ENCODE assay signal across 18 cellular contexts in the genomic region with DNA sequence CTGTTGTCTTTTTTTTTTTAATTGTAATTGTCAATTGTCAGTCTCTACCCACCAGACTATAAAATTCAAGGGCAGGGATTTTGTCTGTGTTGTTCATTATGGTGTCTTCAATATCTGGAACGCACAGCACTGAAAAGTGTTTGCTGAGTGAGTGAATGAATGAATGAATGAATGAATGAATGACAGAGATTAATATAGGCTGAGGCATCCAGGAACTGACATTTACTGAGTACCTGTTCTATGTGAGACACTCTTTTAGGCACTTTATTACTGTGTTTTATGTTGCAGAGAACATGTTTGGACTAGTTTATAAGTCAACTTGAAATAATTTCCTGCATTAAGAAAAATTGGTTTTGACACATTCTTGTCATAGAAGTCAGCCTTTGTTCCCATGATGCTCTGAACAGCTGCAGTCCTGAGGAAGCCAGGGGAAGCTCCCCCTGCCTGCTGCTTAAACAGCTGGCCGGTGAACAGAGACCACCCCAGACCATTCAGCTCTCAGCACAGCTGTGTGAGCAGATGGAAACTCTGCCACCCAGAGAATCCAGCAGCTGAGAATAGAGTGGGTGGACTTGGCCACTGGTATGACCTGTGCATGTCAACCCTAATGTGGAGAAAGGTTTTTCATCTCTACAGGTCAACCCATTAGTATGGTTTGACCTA.
A peak's percentile ranks its signal among the peaks of the same experiment; 100 is the strongest.
DNase-seq lines count a peak whose midpoint lies in the region; ATAC-seq, FAIRE-seq and TF ChIP-seq lines count a peak whose summit lies in the region.
"Had no signal": no experiment of that assay in that cellular context is flagged by ENCODE, and none has a peak within 500 bp of the region (broad histone marks: within the 10 kb centered on the region; RNA-seq: fewer than 3 reads in every experiment).

No MANE protein-coding gene starts in this region.

- H2AFZ ChIP-seq in astrocyte (ENCODE audit: low read depth, low read length), result no peak overlapping the region
- H2AFZ ChIP-seq in keratinocyte (ENCODE audit: control insufficient read depth, low read length), result no peak overlapping the region
- H2AFZ ChIP-seq: hepatocyte had no signal

- H3K79me2 ChIP-seq in astrocyte (ENCODE audit: insufficient read depth, low read length), result no peaks in the 10 kb centered on the region
- no peaks in the 10 kb centered on the region for H3K79me2 ChIP-seq in keratinocyte (ENCODE audit: control insufficient read depth, insufficient read depth, low read length)
- H3K79me2 ChIP-seq: hepatocyte had no signal

- H3K27ac ChIP-seq in astrocyte (ENCODE audit: low read depth, low read length) (no peak overlapping the region), keratinocyte (ENCODE audit: control insufficient read depth, insufficient read depth, low read length) (peak overlapping the region; percentile 43)
- H3K27ac ChIP-seq: A549, C4-2B, cardiac muscle cell, hepatocyte had no signal

- H3K4me3 ChIP-seq in GM12865 (ENCODE audit: low read depth, low read length) (no peak overlapping the region), astrocyte (ENCODE audit: insufficient read depth, low read depth, low read length) (no peak overlapping the region), keratinocyte (ENCODE audit: control insufficient read depth in 2 of 3, extremely low read depth in 1 of 3, insufficient read depth in 2 of 3, low read depth in 1 of 3, low read length in 3 of 3) (no peak overlapping the region)
- H3K4me3 ChIP-seq: A549, cardiac muscle cell, hepatocyte had no signal

- peak overlapping the region; percentile 32 for H3K27ac Mint-ChIP-seq in activated CD4-positive, alpha-beta T cell treated with anti-CD3 and anti-CD28 coated beads, Interleukin-2, amount 10 ng/mL, durations not matched to agents 7 days and 5 days
- H3K27ac Mint-ChIP-seq in astrocyte (ENCODE audit: unreplicated experiment), result peak overlapping the region; percentile 73
- H3K27ac Mint-ChIP-seq: activated naive CD8-positive, alpha-beta T cell; mesothelial cell of epicardium had no signal

- peaks cover 3% of the 10 kb centered on the region for H3K36me3 Mint-ChIP-seq in activated CD4-positive, alpha-beta T cell treated with anti-CD3 and anti-CD28 coated beads, Interleukin-2, amount 10 ng/mL, durations not matched to agents 7 days and 5 days (ENCODE audit: low read depth)
- H3K36me3 Mint-ChIP-seq in astrocyte (ENCODE audit: low read depth, unreplicated experiment), result no peaks in the 10 kb centered on the region
- H3K36me3 Mint-ChIP-seq: activated naive CD8-positive, alpha-beta T cell; mesothelial cell of epicardium had no signal

- H3K4me1 Mint-ChIP-seq in activated CD4-positive, alpha-beta T cell treated with anti-CD3 and anti-CD28 coated beads, Interleukin-2, amount 10 ng/mL, durations not matched to agents 7 days and 5 days, result peaks cover 78% of the 10 kb centered on the region
- peaks cover 40% of the 10 kb centered on the region for H3K4me1 Mint-ChIP-seq in astrocyte (ENCODE audit: low read depth, unreplicated experiment)

- dilution Hi-C loops in keratinocyte (cut with MboI; ENCODE audit: extremely low pct_ligation_motif_present, low sequenced_read_pairs), result no loop called here

- no peak overlapping the region for H3K4me3 Mint-ChIP-seq in activated CD4-positive, alpha-beta T cell treated with anti-CD3 and anti-CD28 coated beads, Interleukin-2, amount 10 ng/mL, durations not matched to agents 7 days and 5 days
- no peak overlapping the region for H3K4me3 Mint-ChIP-seq in astrocyte (ENCODE audit: unreplicated experiment)
- H3K4me3 Mint-ChIP-seq: activated naive CD8-positive, alpha-beta T cell; mesothelial cell of epicardium had no signal

- H3K27me3 ChIP-seq in astrocyte (ENCODE audit: insufficient read depth, low read length) (no peaks in the 10 kb centered on the region), keratinocyte (ENCODE audit: control insufficient read depth, extremely low read depth, insufficient read depth, low read length) (no peaks in the 10 kb centered on the region)
- H3K27me3 ChIP-seq: hepatocyte had no signal

- peaks cover 5% of the 10 kb centered on the region for H3K27me3 Mint-ChIP-seq in activated CD4-positive, alpha-beta T cell treated with anti-CD3 and anti-CD28 coated beads, Interleukin-2, amount 10 ng/mL, durations not matched to agents 7 days and 5 days
- H3K27me3 Mint-ChIP-seq in astrocyte (ENCODE audit: low read depth, unreplicated experiment), result peaks cover 5% of the 10 kb centered on the region
- H3K27me3 Mint-ChIP-seq: activated naive CD8-positive, alpha-beta T cell had no signal

- TF ChIP-seq CTCF in GM12865 (IDR thresholded peaks at IDR 0.05; ENCODE audit: insufficient read depth, low read depth, low read length, missing control alignments) (no peak), astrocyte (IDR thresholded peaks at IDR 0.05; ENCODE audit: insufficient read depth, low read depth, low read length) (no peak), keratinocyte (optimal IDR thresholded peaks at IDR 0.05 in 1 of 3, IDR thresholded peaks at IDR 0.05 in 1 of 3, conservative IDR thresholded peaks at IDR 0.05 in 1 of 3; ENCODE audit: extremely low read depth in 1 of 3, insufficient read depth in 2 of 3, low read length in 3 of 3) (peak in 1 of 3 experiments; percentile 27)

- H3K4me1 ChIP-seq in astrocyte (ENCODE audit: insufficient read depth, low read length), result peaks cover 14% of the 10 kb centered on the region
- peaks cover 58% of the 10 kb centered on the region for H3K4me1 ChIP-seq in keratinocyte (ENCODE audit: control insufficient read depth, extremely low read depth, insufficient read depth, low read length)
- H3K4me1 ChIP-seq: A549 had no signal

- ATAC-seq in HG03108 (IDR thresholded peaks at IDR 0.05; ENCODE audit: unreplicated experiment) (no peak), GM19452 (IDR thresholded peaks at IDR 0.05; ENCODE audit: unreplicated experiment) (no peak)
- ATAC-seq: A549 had no signal

- H3K4me2 ChIP-seq in astrocyte (ENCODE audit: low read length) (no peak overlapping the region), keratinocyte (ENCODE audit: control insufficient read depth, extremely low read depth, insufficient read depth, low read depth, low read length) (peak overlapping the region; percentile 17)
- H3K4me2 ChIP-seq: A549, hepatocyte had no signal

- H3K9ac ChIP-seq in astrocyte (ENCODE audit: low read length), result no peak overlapping the region
- no peak overlapping the region for H3K9ac ChIP-seq in keratinocyte (ENCODE audit: control insufficient read depth, extremely low read depth, insufficient read depth, low read length)

- H3K9me3 ChIP-seq in astrocyte (ENCODE audit: insufficient read depth, low read depth, low read length) (no peaks in the 10 kb centered on the region), keratinocyte (ENCODE audit: control insufficient read depth, low read depth, low read length) (no peaks in the 10 kb centered on the region)
- H3K9me3 ChIP-seq: A549 had no signal

- FAIRE-seq in astrocyte (lab: Jason Lieb, UNC) (no peak), keratinocyte (lab: Jason Lieb, UNC) (peak; percentile 98), frontal cortex (lab: Jason Lieb, UNC) (no peak)
- FAIRE-seq: A549 had no signal

- POLR2A ChIA-PET in activated CD4-positive, alpha-beta T cell treated with anti-CD3 and anti-CD28 coated beads, Interleukin-2, amount 10 ng/mL, durations not matched to agents 7 days and 5 days (lab: Charles Lee), result no interaction called here

- H3K9me3 Mint-ChIP-seq in activated CD4-positive, alpha-beta T cell treated with anti-CD3 and anti-CD28 coated beads, Interleukin-2, amount 10 ng/mL, durations not matched to agents 7 days and 5 days, result no peaks in the 10 kb centered on the region
- no peaks in the 10 kb centered on the region for H3K9me3 Mint-ChIP-seq in astrocyte (ENCODE audit: unreplicated experiment)
- H3K9me3 Mint-ChIP-seq: mesothelial cell of epicardium had no signal

- CTCF ChIA-PET in activated CD4-positive, alpha-beta T cell treated with anti-CD3 and anti-CD28 coated beads, Interleukin-2, amount 10 ng/mL, durations not matched to agents 7 days and 5 days (lab: Charles Lee), result interaction anchor here (0.7 to 1.2 kb wide), 4 partner anchors 30 to 218 kb away, joined by 3 to 5 read pairs (median 3); no protein-coding TSS in a partner anchor

- DNase-seq in activated CD4-positive, alpha-beta T cell treated with anti-CD3 and anti-CD28 coated beads, Interleukin-2, amount 10 ng/mL, durations not matched to agents 7 days and 5 days, result no peak
- no peak for DNase-seq in activated CD4-positive, alpha-beta T cell treated with anti-CD3 and anti-CD28 coated beads for 48 hours
- DNase-seq in GM12865 (ENCODE audit: low read depth) (peak; percentile 55), astrocyte (ENCODE audit: low read depth) (no peak), keratinocyte (ENCODE audit: low read depth, low spot score) (peak; percentile 53), frontal cortex (ENCODE audit: low spot score in 2 of 2) (no peak)
- DNase-seq: DMS153, NCI-H1694, retina, RPMI8226 had no signal

- H3K36me3 ChIP-seq in astrocyte (ENCODE audit: insufficient read depth, low read length), result no peaks in the 10 kb centered on the region
- H3K36me3 ChIP-seq in keratinocyte (ENCODE audit: control insufficient read depth in 2 of 2, extremely low read depth in 1 of 2, insufficient read depth in 2 of 2, low read length in 2 of 2), result no peaks in the 10 kb centered on the region
- H3K36me3 ChIP-seq: cardiac muscle cell had no signal

- H4K20me1 ChIP-seq in astrocyte (ENCODE audit: insufficient read depth, low read length), result no peaks in the 10 kb centered on the region
- no peaks in the 10 kb centered on the region for H4K20me1 ChIP-seq in keratinocyte (ENCODE audit: control insufficient read depth, extremely low read depth, insufficient read depth, low read length)

- H3K9me1 ChIP-seq in keratinocyte (ENCODE audit: control insufficient read depth, extremely low read depth, insufficient read depth, low read length), result no peaks in the 10 kb centered on the region

Comparison
In these comparisons a context has a peak if more than half of its experiments do, and no peak if none do; other contexts are left out.
1. DNase-seq: peak in GM12865 (single experiment) and keratinocyte (single experiment); none in activated CD4-positive, alpha-beta T cell treated with anti-CD3 and anti-CD28 coated beads, Interleukin-2, amount 10 ng/mL, durations not matched to agents 7 days and 5 days (single experiment), activated CD4-positive, alpha-beta T cell treated with anti-CD3 and anti-CD28 coated beads for 48 hours (single experiment), astrocyte (single experiment) and frontal cortex (0 of 2).